24 cellular contexts compared by ENCODE assay signal in the genomic region with DNA sequence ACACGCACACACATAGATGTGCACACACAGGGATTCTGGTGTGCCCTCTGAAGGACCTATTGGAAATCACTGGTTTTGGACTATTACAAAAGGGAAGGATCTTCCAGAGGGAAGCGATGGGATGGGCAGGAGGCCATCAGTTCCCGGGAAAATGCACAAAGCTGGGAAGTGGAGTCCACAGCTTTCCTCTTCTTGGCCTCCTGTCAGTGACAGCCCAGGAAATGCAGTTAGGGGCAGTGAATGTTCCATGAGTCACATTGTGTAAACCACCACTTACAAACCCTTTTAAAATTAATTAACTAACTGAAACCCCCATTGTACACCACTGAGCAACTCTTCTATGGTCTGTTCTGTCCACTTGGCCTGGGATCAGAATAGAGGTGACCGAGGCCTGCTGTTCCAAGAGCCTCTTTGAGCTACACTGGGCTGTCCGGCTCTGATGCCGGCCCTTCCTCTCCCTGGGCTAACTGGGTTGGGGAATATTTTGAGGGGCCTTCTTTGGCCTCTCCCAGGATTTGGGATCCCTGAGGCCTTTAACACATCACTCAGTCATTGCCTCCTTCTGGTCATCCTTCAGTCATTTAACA.
DNase-seq lines count a peak whose midpoint lies in the region; ATAC-seq and TF ChIP-seq lines count a peak whose summit lies in the region.
"Had no signal": no experiment of that assay in that cellular context is flagged by ENCODE, and none has a peak within 500 bp of the region (broad histone marks: within the 10 kb centered on the region; RNA-seq: fewer than 3 reads in every experiment).

No MANE protein-coding gene starts in this region.

- H3K27me3 ChIP-seq in AG04450 (ENCODE audit: control insufficient read depth, insufficient read depth, low read length) (no peaks in the 10 kb centered on the region), Karpas-422 (ENCODE audit: low read length) (no peaks in the 10 kb centered on the region)
- H3K27me3 ChIP-seq: BLaER1, dorsolateral prefrontal cortex, gastroesophageal sphincter, pancreas, sigmoid colon had no signal

- H4K20me1 ChIP-seq in Karpas-422 (ENCODE audit: insufficient read depth, low read depth, low read length) = no peaks in the 10 kb centered on the region
- H4K20me1 ChIP-seq: BLaER1 had no signal

- ATAC-seq in HG03469 (IDR thresholded peaks at IDR 0.05; ENCODE audit: unreplicated experiment) = no peak
- no peak for ATAC-seq in activated naive CD4-positive, alpha-beta T cell treated with anti-CD3 and anti-CD28 coated beads, Interleukin-2, amount 50 U/mL, for 72 hours
- ATAC-seq: gastroesophageal sphincter, pancreas, WTC11 had no signal

- peak overlapping the region; percentile 21 for H3K27ac ChIP-seq in AG04450 (ENCODE audit: low read depth, low read length)
- peak overlapping the region; percentile 100 for H3K27ac ChIP-seq in Karpas-422 (ENCODE audit: low read length)
- H3K27ac ChIP-seq in RWPE1 = no peak overlapping the region
- H3K27ac ChIP-seq: BLaER1, epithelial cell of prostate, gastroesophageal sphincter, pancreas, sigmoid colon had no signal

- H3K4me3 ChIP-seq in AG04450 (ENCODE audit: low read depth, low read length) (no peak overlapping the region), Karpas-422 (ENCODE audit: low read length) (no peak overlapping the region)
- H3K4me3 ChIP-seq: BLaER1, dorsolateral prefrontal cortex, gastroesophageal sphincter, pancreas, sigmoid colon had no signal

- H3K9ac ChIP-seq in Karpas-422 (ENCODE audit: low read length) = peak overlapping the region; percentile 84
- H3K9ac ChIP-seq: BLaER1, SK-N-SH had no signal

- POLR2A ChIA-PET in AG04450 (lab: Yijun Ruan, JAX) = no interaction called here
- POLR2A ChIA-PET in RWPE1 (lab: Yijun Ruan, JAX; ENCODE audit: low non-redundant PET) = no interaction called here

- H3K9me3 Mint-ChIP-seq in brain = no peaks in the 10 kb centered on the region
- no peaks in the 10 kb centered on the region for H3K9me3 Mint-ChIP-seq in activated naive CD4-positive, alpha-beta T cell treated with anti-CD3 and anti-CD28 coated beads, Interleukin-2, amount 50 U/mL, for 72 hours
- H3K9me3 Mint-ChIP-seq: memory B cell; T-helper 2 cell treated with Interferon-gamma antibody and Interleukin-4, amounts not matched to agents 5 μg/mL and 100 μg/mL, for 36 hours; WTC11 had no signal

- H3K36me3 Mint-ChIP-seq in brain = peaks cover 33% of the 10 kb centered on the region
- H3K36me3 Mint-ChIP-seq in activated naive CD4-positive, alpha-beta T cell treated with anti-CD3 and anti-CD28 coated beads, Interleukin-2, amount 50 U/mL, for 72 hours = no peaks in the 10 kb centered on the region
- H3K36me3 Mint-ChIP-seq: memory B cell, naive B cell, WTC11 had no signal

- peak overlapping the region; percentile 74 for H3K4me2 ChIP-seq in Karpas-422 (ENCODE audit: low read depth, low read length, poor library complexity, severe bottlenecking)
- H3K4me2 ChIP-seq: BLaER1, SK-N-SH had no signal

- H3K36me3 ChIP-seq in Karpas-422 (ENCODE audit: insufficient read depth, low read length) = no peaks in the 10 kb centered on the region
- H3K36me3 ChIP-seq: BLaER1, pancreas, sigmoid colon had no signal

- H3K9me2 ChIP-seq in Karpas-422 (replicated peaks; ENCODE audit: insufficient read depth, low read length) = no peaks in the 10 kb centered on the region
- H3K9me2 ChIP-seq: SK-N-SH had no signal

- in situ Hi-C loops in GM13976 (cut with MboI; ENCODE audit: low sequenced_read_pairs, unreplicated experiment) = loop anchor here (25.0 kb wide), 1 partner anchor 396 kb away; a partner anchor contains a TSS

- peaks cover 95% of the 10 kb centered on the region for H3K4me1 ChIP-seq in Karpas-422 (ENCODE audit: low read length)
- H3K4me1 ChIP-seq: Caco-2, gastroesophageal sphincter, pancreas, sigmoid colon had no signal

- TF ChIP-seq CTCF in AG04450 (IDR thresholded peaks at IDR 0.05; ENCODE audit: low read depth, low read length) = no peak
- no peak for TF ChIP-seq CTCF in brain (conservative IDR thresholded peaks at IDR 0.05)
- no peak for TF ChIP-seq CTCF in RWPE1 (conservative IDR thresholded peaks at IDR 0.05; ENCODE audit: low read depth)
- TF ChIP-seq CTCF in GM13976 (IDR thresholded peaks at IDR 0.05; ENCODE audit: borderline replicate concordance, control extremely low read depth, extremely low read depth, insufficient read depth, missing control alignments) = no peak

- DNase-seq in AG04450 (ENCODE audit: low read depth, low spot score) = no peak
- DNase-seq in Karpas-422 = no peak
- DNase-seq in iris pigment epithelial cell (ENCODE audit: low read depth) = peak; percentile 23
- no peak for DNase-seq in RWPE1 (ENCODE audit: low spot score)
- no peak for DNase-seq in GM13976 (ENCODE audit: low spot score)
- no peak for DNase-seq in activated naive CD4-positive, alpha-beta T cell treated with anti-CD3 and anti-CD28 coated beads, Interleukin-2, amount 50 U/mL, for 72 hours (ENCODE audit: low spot score in 2 of 2)
- DNase-seq: activated CD4-positive, alpha-beta T cell treated with anti-CD3 and anti-CD28 coated beads, Interleukin-2, amount 50 U/mL, for 48 hours; activated effector memory CD4-positive, alpha-beta T cell treated with anti-CD3 and anti-CD28 coated beads, Interleukin-2, amount 50 U/mL, for 16 hours; Caco-2; dorsolateral prefrontal cortex; naive B cell; NCI-H2171 treated with DMSO at 0.1 percent for 48 hours; NCI-H526; pancreas; sigmoid colon; SK-N-SH had no signal

- H3K9me3 ChIP-seq in AG04450 (ENCODE audit: control insufficient read depth, insufficient read depth, low read length) (no peaks in the 10 kb centered on the region; the same call in 1 of the 2 replicates), Karpas-422 (ENCODE audit: low read length) (no peaks in the 10 kb centered on the region)
- H3K9me3 ChIP-seq: Caco-2, gastroesophageal sphincter, pancreas, sigmoid colon, SK-N-SH had no signal

- peaks cover 49% of the 10 kb centered on the region for H3K4me1 Mint-ChIP-seq in brain
- H3K4me1 Mint-ChIP-seq: WTC11 had no signal

- CTCF ChIA-PET in AG04450 (lab: Charles Lee) (interaction anchor here (0.7 to 4.3 kb wide), 4 partner anchors 8 to 216 kb away, joined by 3 to 54 read pairs (median 6); no protein-coding TSS in a partner anchor), RWPE1 (lab: Yijun Ruan, JAX) (interaction anchor here (0.5 to 3.1 kb wide), 3 partner anchors 12 to 196 kb away, joined by 3 to 11 read pairs (median 5); no protein-coding TSS in a partner anchor)

- no peak overlapping the region for H3K4me3 Mint-ChIP-seq in brain
- H3K4me3 Mint-ChIP-seq: memory B cell; naive B cell; T-helper 2 cell treated with Interferon-gamma antibody and Interleukin-4, amounts not matched to agents 5 μg/mL and 100 μg/mL, for 36 hours; WTC11 had no signal

- peak overlapping the region; percentile 4 to 50 (median 22) for H3K27ac Mint-ChIP-seq in brain
- peak overlapping the region in 1 of 2 donors; percentile 53 for H3K27ac Mint-ChIP-seq in activated naive CD4-positive, alpha-beta T cell treated with anti-CD3 and anti-CD28 coated beads, Interleukin-2, amount 50 U/mL, for 72 hours
- H3K27ac Mint-ChIP-seq: memory B cell; naive B cell; T-helper 2 cell treated with Interferon-gamma antibody and Interleukin-4, amounts not matched to agents 5 μg/mL and 100 μg/mL, for 36 hours; WTC11 had no signal

- no peaks in the 10 kb centered on the region for H3K79me2 ChIP-seq in Karpas-422 (ENCODE audit: low read length)

- peaks cover 4% of the 10 kb centered on the region for H3K27me3 Mint-ChIP-seq in brain

- H2AFZ ChIP-seq in Karpas-422 (ENCODE audit: low read length) = no peak overlapping the region
